1 cellular context compared by ENCODE assay signal in genomic region chr14:31164115-31164514, GRCh38.
TF ChIP-seq lines count a peak whose summit lies in the region.

No MANE protein-coding gene starts in this region.

TF ChIP-seq in A549, 52 proteins besides CTCF, POLR2A, EP300 and RAD21 (continued from another document):
- TF ChIP-seq NFE2L2 (conservative IDR thresholded peaks at IDR 0.05; ENCODE audit: low read length) (no peak), EHF (CRISPR knock-in tag; IDR thresholded peaks at IDR 0.05) (no peak), ZNF302 (CRISPR knock-in tag; IDR thresholded peaks at IDR 0.05) (no peak)
